ENCODE assay signal across 14 cellular contexts in genomic region chr14:97077687-97078086, GRCh38.
DNase-seq lines count a peak whose midpoint lies in the region; ATAC-seq and TF ChIP-seq lines count a peak whose summit lies in the region.
"Had no signal": no experiment of that assay in that cellular context is flagged by ENCODE, and none has a peak within 500 bp of the region (broad histone marks: within the 10 kb centered on the region; RNA-seq: fewer than 3 reads in every experiment).

No MANE protein-coding gene starts in this region.

- H3K27ac Mint-ChIP-seq in effector memory CD8-positive, alpha-beta T cell = peak overlapping the region in 1 of 2 donors; percentile 59
- H3K27ac Mint-ChIP-seq: T-helper 1 cell treated with Interleukin-12 subunit alpha and Interleukin-12 subunit beta and Interleukin-4 antibody, amounts not matched to agents 30 μg/mL and 1 μg/mL, for 36 hours had no signal

- H3K27me3 Mint-ChIP-seq in effector memory CD8-positive, alpha-beta T cell = peaks cover 0 to 53% of the 10 kb centered on the region in 2 donors

- no peaks in the 10 kb centered on the region for H3K36me3 Mint-ChIP-seq in effector memory CD8-positive, alpha-beta T cell (ENCODE audit: insufficient read depth)

- H3K4me3 ChIP-seq in foreskin fibroblast (ENCODE audit: low read depth in 1 of 2, low read length in 2 of 2) = no peak overlapping the region
- H3K4me3 ChIP-seq: colonic mucosa, esophagus squamous epithelium, tibial nerve had no signal

- H3K4me1 Mint-ChIP-seq in effector memory CD8-positive, alpha-beta T cell (ENCODE audit: low read depth in 2 of 2) = peaks cover 11 to 31% of the 10 kb centered on the region in 2 donors

- peak; percentile 21 for ATAC-seq in GM21423 (IDR thresholded peaks at IDR 0.05; ENCODE audit: unreplicated experiment)
- ATAC-seq in HG03442 (IDR thresholded peaks at IDR 0.05; ENCODE audit: unreplicated experiment) = peak; percentile 7
- peak; percentile 35 for ATAC-seq in effector memory CD8-positive, alpha-beta T cell (replicated peaks)

- TF ChIP-seq CTCF in foreskin fibroblast (IDR thresholded peaks at IDR 0.05; ENCODE audit: low read depth, low read length) = no peak

- no peaks in the 10 kb centered on the region for H3K9me3 Mint-ChIP-seq in effector memory CD8-positive, alpha-beta T cell

- peak overlapping the region; percentile 45 to 64 for H3K4me3 Mint-ChIP-seq in effector memory CD8-positive, alpha-beta T cell
- H3K4me3 Mint-ChIP-seq: T-helper 1 cell treated with Interleukin-12 subunit alpha and Interleukin-12 subunit beta and Interleukin-4 antibody, amounts not matched to agents 30 μg/mL and 1 μg/mL, for 36 hours had no signal

- peak; percentile 40 for DNase-seq in Daoy (ENCODE audit: low read depth)
- no peak for DNase-seq in effector memory CD8-positive, alpha-beta T cell
- no peak for DNase-seq in foreskin fibroblast
- DNase-seq in NCI-H2107 treated with DMSO at 0.1 percent for 48 hours (lab: John Stamatoyannopoulos, UW; ENCODE audit: unreplicated experiment) = no peak
- DNase-seq in NCI-H345 (lab: John Stamatoyannopoulos, UW) = no peak
- DNase-seq in NCI-H82 treated with DMSO at 0.1 percent for 48 hours (lab: John Stamatoyannopoulos, UW; ENCODE audit: unreplicated experiment) = no peak
- DNase-seq: esophagus squamous epithelium, IMR-90, NCI-H1092 treated with DMSO at 0.1 percent for 48 hours had no signal
